In the genomic region with DNA sequence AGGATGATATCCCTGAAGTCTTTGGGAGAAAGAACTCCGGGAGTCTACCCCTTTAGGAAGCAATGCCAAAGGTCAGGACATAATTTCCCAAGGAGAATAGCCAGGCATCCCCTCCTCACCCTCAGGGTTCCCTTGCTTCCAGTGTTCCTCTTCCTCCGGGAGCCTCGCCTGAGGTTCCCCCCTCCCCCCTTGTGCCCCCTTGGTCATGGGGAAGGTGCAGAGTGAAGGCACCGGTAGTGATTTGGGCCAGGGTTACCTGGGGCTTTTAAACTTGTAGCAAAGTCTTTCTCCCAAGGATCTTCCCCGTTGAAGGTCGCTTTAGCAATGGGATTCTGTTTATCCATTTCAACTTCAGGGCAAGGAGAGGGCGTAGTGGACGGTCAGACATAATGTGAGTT, we compare ENCODE assay signal across 8 cellular contexts. TPM values are rescaled to one million over a fixed set of nuclear protein-coding genes. Genes with fewer than 3 reads are reported as not detected.
A peak's percentile ranks its signal among the peaks of the same experiment; 100 is the strongest.
DNase-seq lines count a peak whose midpoint lies in the region; ATAC-seq and TF ChIP-seq lines count a peak whose summit lies in the region.

No MANE protein-coding gene starts in this region.

- H3K27ac Mint-ChIP-seq in central memory CD8-positive, alpha-beta T cell (ENCODE audit: low read depth): no peak overlapping the region

- peak overlapping the region; percentile 30 to 68 (median 53) for H3K4me3 ChIP-seq in heart right ventricle
- H3K4me3 ChIP-seq in mesodermal cell (ENCODE audit: extremely low read depth, insufficient read depth, low read length, poor library complexity, severe bottlenecking): peak overlapping the region; percentile 59
- peak overlapping the region; percentile 53 for H3K4me3 ChIP-seq in upper lobe of right lung

- peaks cover 47% of the 10 kb centered on the region for H3K27me3 Mint-ChIP-seq in central memory CD8-positive, alpha-beta T cell

- ATAC-seq in heart right ventricle (peak in 1 of 8 donors; percentile 27), left ventricle myocardium superior (no peak), upper lobe of right lung (no peak)
- no peak for ATAC-seq in central memory CD8-positive, alpha-beta T cell (replicated peaks; ENCODE audit: extremely low read depth, poor library complexity, severe bottlenecking)

- H3K4me1 Mint-ChIP-seq in central memory CD8-positive, alpha-beta T cell: peaks cover 6% of the 10 kb centered on the region

- H3K27ac ChIP-seq in heart right ventricle: peak overlapping the region in 7 of 10 donors; percentile 35 to 73 (median 50)
- no peak overlapping the region for H3K27ac ChIP-seq in mesodermal cell (ENCODE audit: low read depth, low read length, severe bottlenecking)
- H3K27ac ChIP-seq in upper lobe of right lung: no peak overlapping the region

- DNase-seq in heart right ventricle (no peak), left ventricle myocardium superior (no peak), upper lobe of right lung (no peak), GM19240 (ENCODE audit: insufficient read length, low spot score) (no peak)
- DNase-seq in central memory CD8-positive, alpha-beta T cell (ENCODE audit: low spot score in 2 of 2): no peak
- no peak for DNase-seq in activated effector memory CD4-positive, alpha-beta T cell treated with Interleukin-2 at 50 U/mL for 16 hours
- no peak for DNase-seq in activated CD4-positive, alpha-beta T cell treated with anti-CD3 and anti-CD28 coated beads for 48 hours

- H3K36me3 Mint-ChIP-seq in central memory CD8-positive, alpha-beta T cell (ENCODE audit: insufficient read depth): no peaks in the 10 kb centered on the region

- H3K9me3 ChIP-seq in heart right ventricle: peaks cover 0 to 9% (median 0%) of the 10 kb centered on the region in 11 donors
- H3K9me3 ChIP-seq in mesodermal cell (ENCODE audit: control insufficient read depth, low read length): no peaks in the 10 kb centered on the region
- no peaks in the 10 kb centered on the region for H3K9me3 ChIP-seq in upper lobe of right lung

- no peaks in the 10 kb centered on the region for H3K36me3 ChIP-seq in heart right ventricle
- peaks cover 5% of the 10 kb centered on the region for H3K36me3 ChIP-seq in mesodermal cell (ENCODE audit: control insufficient read depth, insufficient read depth, low read length)
- no peaks in the 10 kb centered on the region for H3K36me3 ChIP-seq in upper lobe of right lung

- intact Hi-C loops in heart right ventricle (cut with DNase I) (loop anchor here in 2 of 10 donors (2.0 to 10.0 kb wide), 2 partner anchors 48 to 82 kb away; no protein-coding TSS in a partner anchor), left ventricle myocardium superior (cut with micrococcal nuclease) (loop anchor here (5.0 kb wide), 1 partner anchor 40 kb away; no protein-coding TSS in a partner anchor), upper lobe of right lung (cut with DNase I) (no loop called here)

- H3K4me3 Mint-ChIP-seq in central memory CD8-positive, alpha-beta T cell: peak overlapping the region; percentile 75

- H3K4me1 ChIP-seq in heart right ventricle (peaks cover 5 to 31% (median 17%) of the 10 kb centered on the region in 9 donors), mesodermal cell (ENCODE audit: control insufficient read depth, insufficient read depth, low read length, poor library complexity, severe bottlenecking) (peaks cover 5% of the 10 kb centered on the region), upper lobe of right lung (peaks cover 12% of the 10 kb centered on the region)

- TF ChIP-seq CTCF in heart right ventricle (IDR thresholded peaks at IDR 0.05): no peak
- no peak for TF ChIP-seq CTCF in upper lobe of right lung (IDR thresholded peaks at IDR 0.05)

- H3K27me3 ChIP-seq in heart right ventricle (peaks cover 3 to 67% (median 44%) of the 10 kb centered on the region in 7 donors), upper lobe of right lung (peaks cover 18% of the 10 kb centered on the region)

- 13 to 15% methylated on average over 8 of the region's 8 CpGs for WGBS in heart right ventricle, 2 donors
- WGBS in mesodermal cell (ENCODE audit: insufficient coverage in 2 of 2), 2 experiments: 16 to 28% methylated on average over 4 to 6 of the region's 8 CpGs

- no peaks in the 10 kb centered on the region for H3K9me3 Mint-ChIP-seq in central memory CD8-positive, alpha-beta T cell

RNA-seq across cellular contexts. Expression of gene ISM1, which starts 1.2 kb away (rescaled TPM):
- 1 to 10 TPM in 5 of 10 donors, under 1 TPM in 5; 0.75 to 1.7 (median 1.0) TPM for total RNA-seq in heart right ventricle
- 1 to 10 TPM in 1 of 2 donors, under 1 TPM in 1; 0.54 to 1.2 TPM for polyA plus RNA-seq in heart right ventricle
- total RNA-seq in left ventricle myocardium superior: 1.7 TPM
- polyA plus RNA-seq in mesodermal cell (2013, experiment 1 of 2): 30.0 TPM
- polyA plus RNA-seq in mesodermal cell (2013, experiment 2 of 2): 27.0 TPM
- 4.1 TPM for total RNA-seq in upper lobe of right lung

Comparison
In these comparisons a context has a peak if more than half of its experiments do, and no peak if none do; other contexts are left out.
1. H3K27ac ChIP-seq: peak in heart right ventricle (7 of 10); none in mesodermal cell (single experiment) and upper lobe of right lung (single experiment).
2. Peak in every context shown above with its lines, with median percentiles within 50 percentile points of each other: H3K4me3 ChIP-seq.